23 cellular contexts compared by ENCODE assay signal in the genomic region with DNA sequence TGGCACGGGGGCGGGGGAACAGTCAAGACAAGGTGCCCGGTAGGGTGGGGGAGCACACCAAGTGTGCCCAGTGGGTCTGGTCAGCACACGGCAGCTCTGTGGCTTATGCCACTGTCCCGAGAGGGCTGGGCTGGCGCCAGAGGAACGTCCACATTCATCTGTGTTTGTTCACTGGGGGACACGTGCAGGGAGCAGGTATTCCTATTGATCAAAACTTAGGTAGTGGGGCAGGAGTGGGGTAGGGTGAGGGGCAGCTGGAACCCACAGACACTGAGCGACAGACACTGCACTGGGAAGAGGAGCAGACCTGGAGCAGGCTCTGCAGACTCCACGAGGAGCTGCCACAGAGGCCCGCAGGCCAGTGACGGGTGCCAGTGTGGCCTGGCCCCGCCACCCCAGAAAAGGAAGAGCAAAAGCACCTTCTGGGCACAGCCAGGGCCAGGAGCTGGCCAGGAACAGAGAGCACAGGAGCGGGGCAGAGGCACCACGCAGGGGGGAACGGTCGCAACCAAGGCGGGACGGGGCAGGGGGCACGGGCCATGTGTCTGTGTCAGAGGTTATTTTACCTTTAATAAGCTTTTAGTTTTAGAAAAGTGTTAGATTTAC. TPM values are rescaled to one million over a fixed set of nuclear protein-coding genes. Genes with fewer than 3 reads are reported as not detected.
DNase-seq lines count a peak whose midpoint lies in the region; ATAC-seq and TF ChIP-seq lines count a peak whose summit lies in the region.
"Had no signal": no experiment of that assay in that cellular context is flagged by ENCODE, and none has a peak within 500 bp of the region (broad histone marks: within the 10 kb centered on the region; RNA-seq: fewer than 3 reads in every experiment).

No MANE protein-coding gene starts in this region.

- H3K36me3 ChIP-seq in mucosa of descending colon (ENCODE audit: low read depth) = no peaks in the 10 kb centered on the region
- H3K36me3 ChIP-seq in stomach = no peaks in the 10 kb centered on the region
- H3K36me3 ChIP-seq in PC-9 (ENCODE audit: low read depth) = no peaks in the 10 kb centered on the region
- H3K36me3 ChIP-seq: SJCRH30, uterus had no signal

- H3K4me2 ChIP-seq in PC-9 = no peak overlapping the region
- H3K4me2 ChIP-seq: A549, KMS-11 had no signal

- no peaks in the 10 kb centered on the region for H3K9me2 ChIP-seq in PC-9 (ENCODE audit: insufficient read depth)

- no TSS peak for BruUV-seq in PC-9 (replicated peaks; lab: Mats Ljungman, UMichigan)

- intact Hi-C loops in mucosa of descending colon (cut with DNase I, micrococcal nuclease) (no loop called here), stomach (cut with DNase I; ENCODE audit: low total_unique reads) (no loop called here), PC-9 (cut with micrococcal nuclease; ENCODE audit: unreplicated experiment) (no loop called here)

- no peak for TF ChIP-seq POLR2A in stomach (IDR thresholded peaks at IDR 0.05)

- H3K27me3 ChIP-seq in stomach (no peaks in the 10 kb centered on the region), PC-9 (ENCODE audit: insufficient read depth, low read depth) (no peaks in the 10 kb centered on the region)
- H3K27me3 ChIP-seq: body of pancreas, foreskin keratinocyte, SJCRH30, uterus had no signal

- no peaks in the 10 kb centered on the region for H3K9me3 ChIP-seq in T-helper 17 cell (ENCODE audit: control insufficient read depth, low read length, poor library complexity, severe bottlenecking)
- no peaks in the 10 kb centered on the region for H3K9me3 ChIP-seq in mucosa of descending colon
- no peaks in the 10 kb centered on the region for H3K9me3 ChIP-seq in stomach
- H3K9me3 ChIP-seq in PC-9 (ENCODE audit: insufficient read depth, low read depth) = no peaks in the 10 kb centered on the region
- H3K9me3 ChIP-seq: A549, body of pancreas, SJCRH30, uterus had no signal

- peak overlapping the region in 3 of 5 donors; percentile 70 to 84 (median 84) for H3K27ac ChIP-seq in stomach
- H3K27ac ChIP-seq in PC-9 = no peak overlapping the region
- H3K27ac ChIP-seq: A549, body of pancreas, foreskin keratinocyte, KMS-11, SJCRH30 had no signal

- CTCF ChIA-PET in PC-9 (lab: Charles Lee) = no interaction called here

- no peaks in the 10 kb centered on the region for H3F3A ChIP-seq in PC-9 (ENCODE audit: insufficient read depth, low read depth)

- H3K79me2 ChIP-seq in PC-9 (ENCODE audit: low read depth) = no peaks in the 10 kb centered on the region

- peaks cover 36% of the 10 kb centered on the region for H3K4me1 Mint-ChIP-seq in T-helper 17 cell

- no peaks in the 10 kb centered on the region for H3K27me3 Mint-ChIP-seq in T-helper 17 cell
- H3K27me3 Mint-ChIP-seq: activated CD4-positive, alpha-beta T cell treated with anti-CD3 and anti-CD28 coated beads for 36 hours; activated naive CD8-positive, alpha-beta T cell treated with anti-CD3 and anti-CD28 coated beads, Interleukin-2, amount 50 U/mL, for 24 hours had no signal

- no peaks in the 10 kb centered on the region; the same call in 1 of the 2 replicates for H4K20me1 ChIP-seq in PC-9 (ENCODE audit: insufficient read depth)

- H2AFZ ChIP-seq in PC-9 = no peak overlapping the region

- POLR2A ChIA-PET in PC-9 (lab: Charles Lee; ENCODE audit: unreplicated experiment) = no interaction called here

- TF ChIP-seq CTCF in mucosa of descending colon (IDR thresholded peaks at IDR 0.05) = no peak
- no peak for TF ChIP-seq CTCF in stomach (IDR thresholded peaks at IDR 0.05)
- TF ChIP-seq CTCF in PC-9 (conservative IDR thresholded peaks at IDR 0.05) = no peak

- peak overlapping the region; percentile 86 for H3K27ac Mint-ChIP-seq in T-helper 17 cell
- H3K27ac Mint-ChIP-seq: activated CD4-positive, alpha-beta T cell treated with anti-CD3 and anti-CD28 coated beads for 36 hours; activated naive CD8-positive, alpha-beta T cell treated with anti-CD3 and anti-CD28 coated beads, Interleukin-2, amount 50 U/mL, for 24 hours; nephron had no signal

- H3K36me3 Mint-ChIP-seq in T-helper 17 cell (ENCODE audit: low read depth) = no peaks in the 10 kb centered on the region

- no peak overlapping the region for H3K4me3 ChIP-seq in mucosa of descending colon
- no peak overlapping the region for H3K4me3 ChIP-seq in stomach
- no peak overlapping the region for H3K4me3 ChIP-seq in PC-9
- H3K4me3 ChIP-seq: A549, body of pancreas, GM12878, SJCRH30, uterus had no signal

- H3K4me3 Mint-ChIP-seq in T-helper 17 cell = no peak overlapping the region
- H3K4me3 Mint-ChIP-seq: activated CD4-positive, alpha-beta T cell treated with anti-CD3 and anti-CD28 coated beads for 36 hours; activated naive CD8-positive, alpha-beta T cell treated with anti-CD3 and anti-CD28 coated beads, Interleukin-2, amount 50 U/mL, for 24 hours; nephron had no signal

- peak; percentile 6 for DNase-seq in activated naive CD4-positive, alpha-beta T cell treated with anti-CD3 and anti-CD28 coated beads, Interleukin-2, amount 50 U/mL, for 16 hours
- no peak for DNase-seq in activated naive CD4-positive, alpha-beta T cell (lab: John Stamatoyannopoulos, UW)
- DNase-seq in T-helper 17 cell (peak in 1 of 3 donors; percentile 5), mucosa of descending colon (peak in 2 of 3 donors; percentile 25 to 35), stomach (no peak), NCI-H128 (lab: John Stamatoyannopoulos, UW; ENCODE audit: unreplicated experiment) (no peak), NCI-H526 (lab: John Stamatoyannopoulos, UW) (no peak), PC-9 (no peak)
- DNase-seq: activated CD4-positive, alpha-beta T cell treated with anti-CD3 and anti-CD28 coated beads for 36 hours; activated naive CD8-positive, alpha-beta T cell treated with anti-CD3 and anti-CD28 coated beads, Interleukin-2, amount 50 U/mL, for 24 hours; effector CD8-positive, alpha-beta T cell; foreskin keratinocyte; NCI-H146; NCI-H524; NK-92 treated with Interleukin-12 subunit alpha and Interleukin-12 subunit beta, amount 100 ng/mL, for 24 hours; SJCRH30; T-helper 1 cell; uterus had no signal

- H3K4me1 ChIP-seq in mucosa of descending colon (ENCODE audit: low read depth) (peaks cover 29% of the 10 kb centered on the region), stomach (peaks cover 50 to 78% (median 64%) of the 10 kb centered on the region in 4 donors), PC-9 (replicated peaks; ENCODE audit: insufficient read depth) (no peaks in the 10 kb centered on the region)
- H3K4me1 ChIP-seq: A549, SJCRH30 had no signal

- ATAC-seq in T-helper 17 cell (no peak), mucosa of descending colon (no peak)
- ATAC-seq: activated CD4-positive, alpha-beta T cell treated with anti-CD3 and anti-CD28 coated beads for 36 hours; activated naive CD8-positive, alpha-beta T cell treated with anti-CD3 and anti-CD28 coated beads, Interleukin-2, amount 50 U/mL, for 24 hours; body of pancreas; foreskin keratinocyte had no signal

- WGBS in stomach, 5 donors = 71 to 86% (median 82%) methylated on average over 20 of the region's 20 CpGs

- TF ChIP-seq EP300 in stomach (IDR thresholded peaks at IDR 0.05) = no peak

RNA-seq across cellular contexts. Expression of gene MOB2, which starts 2.1 kb away (rescaled TPM):
- total RNA-seq in T-helper 17 cell (10 to 100 TPM; 65.0 to 65.7 TPM), mucosa of descending colon (100 to 1,000 TPM in 1 of 3 donors, 10 to 100 TPM in 2; 54.9 to 108 (median 61.5) TPM), stomach (10 to 100 TPM; 11.3 to 40.6 (median 18.1) TPM), PC-9 (2021) (19.1 and 21.8 TPM in 2 replicates)
- 10 to 100 TPM; 27.9 to 46.3 (median 37.3) TPM for polyA plus RNA-seq in stomach

Comparison
In these comparisons a context has a peak if more than half of its experiments do, and no peak if none do; other contexts are left out.
1. DNase-seq: peak in activated naive CD4-positive, alpha-beta T cell treated with anti-CD3 and anti-CD28 coated beads, Interleukin-2, amount 50 U/mL, for 16 hours (single experiment) and mucosa of descending colon (2 of 3); none in activated naive CD4-positive, alpha-beta T cell (0 of 4), stomach (single experiment), NCI-H128 (single experiment), NCI-H526 (0 of 2) and PC-9 (0 of 2).